In the genomic region with DNA sequence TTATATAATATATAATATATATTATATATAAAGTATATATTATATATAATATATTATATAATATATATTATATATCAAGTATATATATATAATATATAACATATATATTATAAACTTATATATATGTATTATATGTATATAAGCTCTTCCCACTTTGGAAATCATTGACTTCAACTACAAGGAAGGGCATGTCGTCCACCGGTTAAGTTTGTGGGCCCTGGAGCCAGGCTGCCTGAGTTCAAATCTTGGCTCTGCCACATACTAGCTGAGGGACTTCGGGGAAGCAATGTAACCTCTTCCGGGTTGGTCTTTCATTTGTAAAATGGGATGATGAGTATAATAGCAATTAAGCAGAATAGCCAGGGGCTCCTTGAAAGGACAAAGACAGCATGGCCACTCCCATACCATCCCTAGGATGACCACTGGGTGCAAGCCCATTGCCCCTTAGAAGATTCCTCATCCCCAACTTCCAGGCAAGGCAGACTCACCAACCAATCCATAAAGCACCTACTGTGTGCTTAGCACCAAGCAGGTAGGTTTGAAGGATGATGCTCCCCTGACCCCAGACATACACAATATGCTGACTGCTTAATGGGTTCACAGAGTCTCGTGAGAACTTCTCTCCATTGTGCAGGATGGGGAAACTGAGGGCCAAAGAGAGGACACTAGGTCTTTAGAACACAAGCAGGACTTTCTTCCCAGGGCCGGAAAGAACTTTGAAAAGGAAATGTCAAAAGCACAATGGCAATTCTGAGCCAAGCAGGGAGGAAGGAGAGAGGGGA, we compare ENCODE assay signal across 1 cellular context.
TF ChIP-seq lines count a peak whose summit lies in the region.

No MANE protein-coding gene starts in this region.

TF ChIP-seq in PFSK-1, 5 proteins besides CTCF, POLR2A, EP300 and RAD21 (continued from another document):
- TF ChIP-seq, protein P1, sequence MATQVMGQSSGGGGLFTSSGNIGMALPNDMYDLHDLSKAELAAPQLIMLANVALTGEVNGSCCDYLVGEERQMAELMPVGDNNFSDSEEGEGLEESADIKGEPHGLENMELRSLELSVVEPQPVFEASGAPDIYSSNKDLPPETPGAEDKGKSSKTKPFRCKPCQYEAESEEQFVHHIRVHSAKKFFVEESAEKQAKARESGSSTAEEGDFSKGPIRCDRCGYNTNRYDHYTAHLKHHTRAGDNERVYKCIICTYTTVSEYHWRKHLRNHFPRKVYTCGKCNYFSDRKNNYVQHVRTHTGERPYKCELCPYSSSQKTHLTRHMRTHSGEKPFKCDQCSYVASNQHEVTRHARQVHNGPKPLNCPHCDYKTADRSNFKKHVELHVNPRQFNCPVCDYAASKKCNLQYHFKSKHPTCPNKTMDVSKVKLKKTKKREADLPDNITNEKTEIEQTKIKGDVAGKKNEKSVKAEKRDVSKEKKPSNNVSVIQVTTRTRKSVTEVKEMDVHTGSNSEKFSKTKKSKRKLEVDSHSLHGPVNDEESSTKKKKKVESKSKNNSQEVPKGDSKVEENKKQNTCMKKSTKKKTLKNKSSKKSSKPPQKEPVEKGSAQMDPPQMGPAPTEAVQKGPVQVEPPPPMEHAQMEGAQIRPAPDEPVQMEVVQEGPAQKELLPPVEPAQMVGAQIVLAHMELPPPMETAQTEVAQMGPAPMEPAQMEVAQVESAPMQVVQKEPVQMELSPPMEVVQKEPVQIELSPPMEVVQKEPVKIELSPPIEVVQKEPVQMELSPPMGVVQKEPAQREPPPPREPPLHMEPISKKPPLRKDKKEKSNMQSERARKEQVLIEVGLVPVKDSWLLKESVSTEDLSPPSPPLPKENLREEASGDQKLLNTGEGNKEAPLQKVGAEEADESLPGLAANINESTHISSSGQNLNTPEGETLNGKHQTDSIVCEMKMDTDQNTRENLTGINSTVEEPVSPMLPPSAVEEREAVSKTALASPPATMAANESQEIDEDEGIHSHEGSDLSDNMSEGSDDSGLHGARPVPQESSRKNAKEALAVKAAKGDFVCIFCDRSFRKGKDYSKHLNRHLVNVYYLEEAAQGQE (IDR thresholded peaks at IDR 0.05; ENCODE audit: insufficient read depth in 1 of 2, low read depth in 2 of 2, low read length in 2 of 2) = peak in 1 of 2 experiments; percentile 30; a peak in 1 of 4 replicates
- TF ChIP-seq FOXP2 (optimal IDR thresholded peaks at IDR 0.05; ENCODE audit: borderline replicate concordance, extremely low read depth, extremely low read length, insufficient read depth) = no peak
- no peak for TF ChIP-seq POLR2AphosphoS5 (IDR thresholded peaks at IDR 0.05; ENCODE audit: low read depth, low read length)
- TF ChIP-seq SIN3A (IDR thresholded peaks at IDR 0.05; ENCODE audit: borderline replicate concordance, insufficient read depth, low read length) = peak; percentile 29; the same call in 1 of the 2 replicates
